In genomic region chr4:184103755-184104367, GRCh38 we compare ENCODE assay signal across 1 cellular context.
TF ChIP-seq lines count a peak whose summit lies in the region.

No MANE protein-coding gene starts in this region.

TF ChIP-seq in HepG2, 621 proteins besides CTCF, POLR2A, EP300 and RAD21 (continued from another document):
- no peak for TF ChIP-seq ZNF512B (CRISPR knock-in tag; IDR thresholded peaks at IDR 0.05; ENCODE audit: borderline replicate concordance)
- TF ChIP-seq, protein P1, sequence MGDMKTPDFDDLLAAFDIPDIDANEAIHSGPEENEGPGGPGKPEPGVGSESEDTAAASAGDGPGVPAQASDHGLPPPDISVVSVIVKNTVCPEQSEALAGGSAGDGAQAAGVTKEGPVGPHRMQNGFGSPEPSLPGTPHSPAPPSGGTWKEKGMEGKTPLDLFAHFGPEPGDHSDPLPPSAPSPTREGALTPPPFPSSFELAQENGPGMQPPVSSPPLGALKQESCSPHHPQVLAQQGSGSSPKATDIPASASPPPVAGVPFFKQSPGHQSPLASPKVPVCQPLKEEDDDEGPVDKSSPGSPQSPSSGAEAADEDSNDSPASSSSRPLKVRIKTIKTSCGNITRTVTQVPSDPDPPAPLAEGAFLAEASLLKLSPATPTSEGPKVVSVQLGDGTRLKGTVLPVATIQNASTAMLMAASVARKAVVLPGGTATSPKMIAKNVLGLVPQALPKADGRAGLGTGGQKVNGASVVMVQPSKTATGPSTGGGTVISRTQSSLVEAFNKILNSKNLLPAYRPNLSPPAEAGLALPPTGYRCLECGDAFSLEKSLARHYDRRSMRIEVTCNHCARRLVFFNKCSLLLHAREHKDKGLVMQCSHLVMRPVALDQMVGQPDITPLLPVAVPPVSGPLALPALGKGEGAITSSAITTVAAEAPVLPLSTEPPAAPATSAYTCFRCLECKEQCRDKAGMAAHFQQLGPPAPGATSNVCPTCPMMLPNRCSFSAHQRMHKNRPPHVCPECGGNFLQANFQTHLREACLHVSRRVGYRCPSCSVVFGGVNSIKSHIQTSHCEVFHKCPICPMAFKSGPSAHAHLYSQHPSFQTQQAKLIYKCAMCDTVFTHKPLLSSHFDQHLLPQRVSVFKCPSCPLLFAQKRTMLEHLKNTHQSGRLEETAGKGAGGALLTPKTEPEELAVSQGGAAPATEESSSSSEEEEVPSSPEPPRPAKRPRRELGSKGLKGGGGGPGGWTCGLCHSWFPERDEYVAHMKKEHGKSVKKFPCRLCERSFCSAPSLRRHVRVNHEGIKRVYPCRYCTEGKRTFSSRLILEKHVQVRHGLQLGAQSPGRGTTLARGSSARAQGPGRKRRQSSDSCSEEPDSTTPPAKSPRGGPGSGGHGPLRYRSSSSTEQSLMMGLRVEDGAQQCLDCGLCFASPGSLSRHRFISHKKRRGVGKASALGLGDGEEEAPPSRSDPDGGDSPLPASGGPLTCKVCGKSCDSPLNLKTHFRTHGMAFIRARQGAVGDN (CRISPR knock-in tag; IDR thresholded peaks at IDR 0.05): peak; percentile 36; the same call in 1 of the 2 replicates
- peak; percentile 29; the same call in 1 of the 2 replicates for TF ChIP-seq ZBTB38 (CRISPR knock-in tag; IDR thresholded peaks at IDR 0.05)
- no peak for TF ChIP-seq MXD4 (CRISPR knock-in tag; IDR thresholded peaks at IDR 0.05)
- TF ChIP-seq ZNF816 (CRISPR knock-in tag; IDR thresholded peaks at IDR 0.05; ENCODE audit: borderline replicate concordance): 0 out of 2 replicates have a peak, but pooled peaks have one; percentile 8
- TF ChIP-seq, protein P2, sequence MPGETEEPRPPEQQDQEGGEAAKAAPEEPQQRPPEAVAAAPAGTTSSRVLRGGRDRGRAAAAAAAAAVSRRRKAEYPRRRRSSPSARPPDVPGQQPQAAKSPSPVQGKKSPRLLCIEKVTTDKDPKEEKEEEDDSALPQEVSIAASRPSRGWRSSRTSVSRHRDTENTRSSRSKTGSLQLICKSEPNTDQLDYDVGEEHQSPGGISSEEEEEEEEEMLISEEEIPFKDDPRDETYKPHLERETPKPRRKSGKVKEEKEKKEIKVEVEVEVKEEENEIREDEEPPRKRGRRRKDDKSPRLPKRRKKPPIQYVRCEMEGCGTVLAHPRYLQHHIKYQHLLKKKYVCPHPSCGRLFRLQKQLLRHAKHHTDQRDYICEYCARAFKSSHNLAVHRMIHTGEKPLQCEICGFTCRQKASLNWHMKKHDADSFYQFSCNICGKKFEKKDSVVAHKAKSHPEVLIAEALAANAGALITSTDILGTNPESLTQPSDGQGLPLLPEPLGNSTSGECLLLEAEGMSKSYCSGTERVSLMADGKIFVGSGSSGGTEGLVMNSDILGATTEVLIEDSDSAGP (CRISPR knock-in tag; IDR thresholded peaks at IDR 0.05; ENCODE audit: borderline replicate concordance): peak; percentile 40; the same call in 1 of the 2 replicates
- 0 out of 2 replicates have a peak, but pooled peaks have one; percentile 10 for TF ChIP-seq ZNF350 (CRISPR knock-in tag; IDR thresholded peaks at IDR 0.05; ENCODE audit: borderline replicate concordance, low read depth)
- 0 out of 2 replicates have a peak, but pooled peaks have one; percentile 2 for TF ChIP-seq BORCS8-MEF2B (CRISPR knock-in tag; IDR thresholded peaks at IDR 0.05)
TF ChIP-seq in HepG2: peak in this region for 7.
